ENCODE assay signal across 9 cellular contexts in the genomic region with DNA sequence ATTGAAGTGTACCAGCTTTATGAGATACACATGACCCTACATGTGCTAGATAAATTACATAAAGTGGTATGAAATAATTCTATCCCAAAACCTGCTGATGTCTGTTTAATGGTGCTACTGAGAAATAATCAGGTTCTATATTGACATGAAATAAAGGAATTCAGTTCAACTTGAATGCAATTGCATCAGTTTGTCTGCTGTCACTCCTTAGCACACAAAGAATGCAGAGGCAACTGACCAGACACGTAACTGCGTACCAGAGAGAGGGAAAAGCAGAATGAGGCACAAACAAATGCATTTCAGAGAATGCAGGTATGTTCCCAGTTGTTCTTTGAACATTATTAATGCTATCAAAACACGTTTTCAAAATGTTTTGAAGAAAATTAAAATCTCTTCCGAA.
"Had no signal": no experiment of that assay in that cellular context is flagged by ENCODE, and none has a peak within 500 bp of the region (broad histone marks: within the 10 kb centered on the region; RNA-seq: fewer than 3 reads in every experiment).

No MANE protein-coding gene starts in this region.

- H3K9ac ChIP-seq: GM23248 had no signal

- FAIRE-seq: HTR-8/SVneo, K562 had no signal

- DNase-seq: GM23248, GOT3, H7, HFFc6, KG1 had no signal

- H2AFZ ChIP-seq: GM23248 had no signal

- H3K4me3 Mint-ChIP-seq: HFFc6 had no signal

- H3K9me3 ChIP-seq: HAP-1 had no signal

- H3K36me3 ChIP-seq: HAP-1 had no signal

- H3K9me3 Mint-ChIP-seq: HFFc6 had no signal

- ATAC-seq: HCT116, K562 had no signal

- H3K4me3 ChIP-seq: GM23248, HAP-1, K562 had no signal

- H3K27ac ChIP-seq: GM23248 had no signal
